11 cellular contexts compared by ENCODE assay signal in the genomic region with DNA sequence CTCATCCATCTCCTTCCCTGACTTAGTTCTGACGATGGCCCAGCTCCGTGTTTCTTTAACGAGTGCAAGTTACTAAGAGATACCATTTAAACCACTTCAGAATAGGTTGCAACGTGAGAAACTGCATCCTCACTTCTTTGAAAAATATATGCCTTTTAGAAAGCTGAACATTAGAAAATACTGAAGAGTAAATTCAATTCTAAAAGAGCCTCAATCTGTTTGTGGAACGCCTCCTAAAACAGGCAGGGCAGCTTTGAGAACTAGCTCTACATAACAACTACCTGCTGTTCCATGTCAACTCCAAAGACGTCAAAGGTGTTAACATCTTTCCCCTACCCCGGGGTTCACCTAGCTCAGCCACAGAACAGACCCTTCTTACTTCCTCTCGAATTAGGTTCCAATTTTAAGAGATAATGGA. TPM values are rescaled to one million over a fixed set of nuclear protein-coding genes. Genes with fewer than 3 reads are reported as not detected.
DNase-seq lines count a peak whose midpoint lies in the region; ATAC-seq, FAIRE-seq and TF ChIP-seq lines count a peak whose summit lies in the region.
"Had no signal": no experiment of that assay in that cellular context is flagged by ENCODE, and none has a peak within 500 bp of the region (broad histone marks: within the 10 kb centered on the region; RNA-seq: fewer than 3 reads in every experiment).

No MANE protein-coding gene starts in this region.

- peak overlapping the region; percentile 54 for H3K4me3 ChIP-seq in iPS-18a (ENCODE audit: low read length)

- no peak for TF ChIP-seq CTCF in D721Med (IDR thresholded peaks at IDR 0.05; ENCODE audit: insufficient read depth, missing control alignments)

- no peak for FAIRE-seq in D721Med (lab: Jason Lieb, UNC)
- FAIRE-seq: A204.1 had no signal

- H3K27me3 Mint-ChIP-seq in activated T-helper 17 cell treated with anti-CD3 and anti-CD28 coated beads, Interleukin-2, amount 50 U/mL, for 72 hours = peaks cover 70% of the 10 kb centered on the region
- H3K27me3 Mint-ChIP-seq in stimulated activated naive CD8-positive, alpha-beta T cell treated with anti-CD3 and anti-CD28 coated beads, Interleukin-15, amount 100 ng/mL, for 72 hours = peaks cover 97% of the 10 kb centered on the region

- no peak overlapping the region for H3K9ac ChIP-seq in iPS-18a (ENCODE audit: low read length)

- H3K4me1 Mint-ChIP-seq in activated T-helper 17 cell treated with anti-CD3 and anti-CD28 coated beads, Interleukin-2, amount 50 U/mL, for 72 hours = peaks cover 19% of the 10 kb centered on the region
- H3K4me1 Mint-ChIP-seq in stimulated activated naive CD8-positive, alpha-beta T cell treated with anti-CD3 and anti-CD28 coated beads, Interleukin-15, amount 100 ng/mL, for 72 hours = peaks cover 39% of the 10 kb centered on the region

- peak in 2 of 3 experiments; percentile 6 to 49 for DNase-seq in NCI-H1417 (lab: John Stamatoyannopoulos, UW)
- no peak for DNase-seq in NCI-H1417 treated with DMSO at 0.1 percent for 48 hours (lab: John Stamatoyannopoulos, UW)
- no peak for DNase-seq in stimulated activated naive CD8-positive, alpha-beta T cell treated with anti-CD3 and anti-CD28 coated beads, Interleukin-15, amount 100 ng/mL, for 72 hours
- no peak for DNase-seq in D721Med (ENCODE audit: insufficient read length, low spot score)
- DNase-seq in NCI-H748 treated with DMSO at 0.1 percent for 48 hours (lab: John Stamatoyannopoulos, UW) = no peak
- DNase-seq in NCI-H1436 (lab: John Stamatoyannopoulos, UW) = no peak
- DNase-seq: stimulated activated CD4-positive, alpha-beta T cell treated with anti-CD3 and anti-CD28 coated beads, Interleukin-15, amount 100 ng/mL, for 24 hours had no signal

- ATAC-seq in activated T-helper 17 cell treated with anti-CD3 and anti-CD28 coated beads, Interleukin-2, amount 50 U/mL, for 72 hours (replicated peaks) = no peak
- ATAC-seq in stimulated activated naive CD8-positive, alpha-beta T cell treated with anti-CD3 and anti-CD28 coated beads, Interleukin-15, amount 100 ng/mL, for 72 hours = no peak

- H3K9me3 ChIP-seq in iPS-18a (ENCODE audit: control insufficient read depth, low read depth, low read length) = no peaks in the 10 kb centered on the region

- no peaks in the 10 kb centered on the region for H3K36me3 ChIP-seq in iPS-18a (ENCODE audit: control insufficient read depth, low read depth, low read length)

- H3K27ac Mint-ChIP-seq in activated T-helper 17 cell treated with anti-CD3 and anti-CD28 coated beads, Interleukin-2, amount 50 U/mL, for 72 hours = no peak overlapping the region
- no peak overlapping the region for H3K27ac Mint-ChIP-seq in stimulated activated naive CD8-positive, alpha-beta T cell treated with anti-CD3 and anti-CD28 coated beads, Interleukin-15, amount 100 ng/mL, for 72 hours

- H3K9me3 Mint-ChIP-seq in activated T-helper 17 cell treated with anti-CD3 and anti-CD28 coated beads, Interleukin-2, amount 50 U/mL, for 72 hours = no peaks in the 10 kb centered on the region
- H3K9me3 Mint-ChIP-seq in stimulated activated naive CD8-positive, alpha-beta T cell treated with anti-CD3 and anti-CD28 coated beads, Interleukin-15, amount 100 ng/mL, for 72 hours = no peaks in the 10 kb centered on the region

- no peak overlapping the region for H3K27ac ChIP-seq in iPS-18a (ENCODE audit: low read length)
- H3K27ac ChIP-seq: epithelial cell of prostate had no signal

- H3K4me3 Mint-ChIP-seq in activated T-helper 17 cell treated with anti-CD3 and anti-CD28 coated beads, Interleukin-2, amount 50 U/mL, for 72 hours = peak overlapping the region; percentile 43
- peak overlapping the region; percentile 36 to 79 for H3K4me3 Mint-ChIP-seq in stimulated activated naive CD8-positive, alpha-beta T cell treated with anti-CD3 and anti-CD28 coated beads, Interleukin-15, amount 100 ng/mL, for 72 hours

- H3K36me3 Mint-ChIP-seq in activated T-helper 17 cell treated with anti-CD3 and anti-CD28 coated beads, Interleukin-2, amount 50 U/mL, for 72 hours (ENCODE audit: low read depth) = no peaks in the 10 kb centered on the region

- peaks cover 35% of the 10 kb centered on the region for H3K4me1 ChIP-seq in iPS-18a (ENCODE audit: control insufficient read depth, low read depth, low read length)

- H3K27me3 ChIP-seq in iPS-18a (ENCODE audit: control insufficient read depth, insufficient read depth, low read length) = peaks cover 78% of the 10 kb centered on the region

RNA-seq across cellular contexts. Expression of a gene that starts 3.5 kb away (rescaled TPM):
- total RNA-seq in activated T-helper 17 cell treated with anti-CD3 and anti-CD28 coated beads, Interleukin-2, amount 50 U/mL, for 72 hours = not detected

Comparison
In these comparisons a context has a peak if more than half of its experiments do, and no peak if none do; other contexts are left out.
1. DNase-seq: peak in NCI-H1417 (2 of 3); none in NCI-H1417 treated with DMSO at 0.1 percent for 48 hours (single experiment), stimulated activated naive CD8-positive, alpha-beta T cell treated with anti-CD3 and anti-CD28 coated beads, Interleukin-15, amount 100 ng/mL, for 72 hours (0 of 2), D721Med (single experiment), NCI-H748 treated with DMSO at 0.1 percent for 48 hours (single experiment) and NCI-H1436 (single experiment).